In the genomic region with DNA sequence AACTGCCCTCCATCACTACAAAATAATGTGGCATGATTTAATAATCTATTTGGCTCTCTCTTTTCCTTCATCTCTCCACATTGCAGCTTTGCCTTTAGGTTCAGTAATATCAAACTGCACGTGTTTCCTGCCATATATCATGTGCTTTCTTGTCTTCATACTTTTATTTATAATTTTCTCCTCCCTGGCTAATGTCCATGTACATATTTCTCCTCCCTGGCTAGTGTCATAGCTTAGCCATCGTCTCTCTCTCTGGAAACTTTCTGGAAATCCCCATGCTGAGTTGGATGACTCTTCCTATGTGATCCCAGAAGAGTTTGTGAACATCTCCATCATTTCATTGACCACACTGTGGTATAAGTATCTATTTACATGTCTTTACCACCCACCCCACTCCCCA, we compare ENCODE assay signal across 21 cellular contexts. TPM values are rescaled to one million over a fixed set of nuclear protein-coding genes. Genes with fewer than 3 reads are reported as not detected.
"Had no signal": no experiment of that assay in that cellular context is flagged by ENCODE, and none has a peak within 500 bp of the region (broad histone marks: within the 10 kb centered on the region; RNA-seq: fewer than 3 reads in every experiment).

No MANE protein-coding gene starts in this region.

- H3K27me3 Mint-ChIP-seq: activated naive CD8-positive, alpha-beta T cell; naive thymus-derived CD4-positive, alpha-beta T cell; type B pancreatic cell had no signal

- H3K4me3 ChIP-seq: dorsolateral prefrontal cortex, gastrocnemius medialis, heart right ventricle, pancreas, stomach had no signal

- H3K27ac ChIP-seq: dorsolateral prefrontal cortex, gastrocnemius medialis, heart right ventricle, pancreas, stomach, WERI-Rb-1 had no signal

- H3K4me3 Mint-ChIP-seq: activated naive CD8-positive, alpha-beta T cell; activated T-helper 1 cell treated with anti-CD3 and anti-CD28 coated beads, Interleukin-12 subunit alpha, Interleukin-12 subunit beta, Interleukin-2, Interleukin-4 antibody, amounts not matched to agents 30 ng/mL and 10 ng/mL and 1 ng/mL, durations not matched to agents 14 hours and 24 hours and 36 hours; immature natural killer cell; naive thymus-derived CD4-positive, alpha-beta T cell; stimulated activated effector memory CD8-positive, alpha-beta T cell treated with anti-CD3 and anti-CD28 coated beads, Interleukin-12 subunit alpha, Interleukin-12 subunit beta, amount 100 ng/mL, for 72 hours; type B pancreatic cell had no signal

- ATAC-seq: gastrocnemius medialis; heart right ventricle; naive thymus-derived CD4-positive, alpha-beta T cell; pancreas; sciatic nerve; stimulated activated effector memory CD8-positive, alpha-beta T cell treated with anti-CD3 and anti-CD28 coated beads, Interleukin-12 subunit alpha, Interleukin-12 subunit beta, amount 100 ng/mL, for 72 hours had no signal

- H3K27ac Mint-ChIP-seq: activated naive CD8-positive, alpha-beta T cell; activated T-helper 1 cell treated with anti-CD3 and anti-CD28 coated beads, Interleukin-12 subunit alpha, Interleukin-12 subunit beta, Interleukin-2, Interleukin-4 antibody, amounts not matched to agents 30 ng/mL and 10 ng/mL and 1 ng/mL, durations not matched to agents 14 hours and 24 hours and 36 hours; naive thymus-derived CD4-positive, alpha-beta T cell; stimulated activated effector memory CD8-positive, alpha-beta T cell treated with anti-CD3 and anti-CD28 coated beads, Interleukin-12 subunit alpha, Interleukin-12 subunit beta, amount 100 ng/mL, for 72 hours; type B pancreatic cell had no signal

- H3K27me3 ChIP-seq: dorsolateral prefrontal cortex, gastrocnemius medialis, heart right ventricle, pancreas, stomach had no signal

- H3K36me3 Mint-ChIP-seq: activated naive CD8-positive, alpha-beta T cell; naive thymus-derived CD4-positive, alpha-beta T cell; stimulated activated effector memory CD8-positive, alpha-beta T cell treated with anti-CD3 and anti-CD28 coated beads, Interleukin-12 subunit alpha, Interleukin-12 subunit beta, amount 100 ng/mL, for 72 hours had no signal

- DNase-seq: activated CD4-positive, alpha-beta T cell treated with anti-CD3 and anti-CD28 coated beads for 1 hour; amniotic stem cell; caudate nucleus; dorsolateral prefrontal cortex; gastrocnemius medialis; heart right ventricle; immature natural killer cell; mesenchymal stem cell; naive thymus-derived CD4-positive, alpha-beta T cell; pancreas; stimulated activated CD4-positive, alpha-beta T cell treated with anti-CD3 and anti-CD28 coated beads, Interleukin-4, amount 100 ng/mL, for 24 hours; stomach; WERI-Rb-1 had no signal

- H3K9me3 ChIP-seq: gastrocnemius medialis, pancreas had no signal

- FAIRE-seq: colon, pancreas had no signal

- H3K4me1 Mint-ChIP-seq: immature natural killer cell; naive thymus-derived CD4-positive, alpha-beta T cell; stimulated activated effector memory CD8-positive, alpha-beta T cell treated with anti-CD3 and anti-CD28 coated beads, Interleukin-12 subunit alpha, Interleukin-12 subunit beta, amount 100 ng/mL, for 72 hours had no signal

- H3K4me1 ChIP-seq: gastrocnemius medialis, heart right ventricle, stomach had no signal

- H3K36me3 ChIP-seq: gastrocnemius medialis, heart right ventricle, pancreas, stomach, WERI-Rb-1 had no signal

RNA-seq across cellular contexts. Expression of gene PDGFC, which starts 21.3 kb away (rescaled TPM):
- total RNA-seq: activated CD8-positive, alpha-beta memory T cell treated with anti-CD3 and anti-CD28 coated beads for 36 hours; activated T-helper 1 cell treated with anti-CD3 and anti-CD28 coated beads, Interleukin-12 subunit alpha, Interleukin-12 subunit beta, Interleukin-2, Interleukin-4 antibody, amounts not matched to agents 30 ng/mL and 10 ng/mL and 1 ng/mL, durations not matched to agents 14 hours and 24 hours and 36 hours; T-helper 2 cell treated with Interferon-gamma antibody and Interleukin-4, amounts not matched to agents 100 ng/mL and 5 ng/mL, for 36 hours had no signal
- polyA plus RNA-seq: naive thymus-derived CD4-positive, alpha-beta T cell had no signal
